In the genomic region with DNA sequence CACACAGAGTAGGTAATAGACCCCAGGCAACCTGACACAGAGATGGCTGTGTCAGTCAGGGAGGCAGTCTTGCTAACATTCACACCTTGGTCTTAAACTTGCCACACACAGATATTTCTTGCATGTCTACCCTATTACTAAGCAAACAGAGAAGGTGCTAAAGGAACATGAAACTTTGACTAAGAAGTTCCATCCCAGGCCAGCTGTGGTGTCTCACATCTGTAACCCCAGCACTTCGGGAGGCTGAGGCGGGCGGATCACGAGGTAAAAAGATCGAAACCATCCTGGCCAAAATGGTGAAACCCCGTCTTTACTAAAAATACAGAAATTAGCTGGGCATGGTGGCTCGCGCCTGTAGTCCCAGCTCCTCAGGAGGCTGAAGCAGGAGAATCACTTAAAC, we compare ENCODE assay signal across 9 cellular contexts.
A peak's percentile ranks its signal among the peaks of the same experiment; 100 is the strongest.
DNase-seq lines count a peak whose midpoint lies in the region; ATAC-seq, FAIRE-seq and TF ChIP-seq lines count a peak whose summit lies in the region.
"Had no signal": no experiment of that assay in that cellular context is flagged by ENCODE, and none has a peak within 500 bp of the region (broad histone marks: within the 10 kb centered on the region; RNA-seq: fewer than 3 reads in every experiment).

No MANE protein-coding gene starts in this region.

- peaks cover 15% of the 10 kb centered on the region for H3K4me1 ChIP-seq in HepG2 (ENCODE audit: insufficient read depth, low read length)
- peaks cover 0 to 7% (median 0%) of the 10 kb centered on the region in 9 donors for H3K4me1 ChIP-seq in heart right ventricle

- H3K36me3 ChIP-seq in HepG2 (replicated peaks in 1 of 2; ENCODE audit: control insufficient read depth in 1 of 2, insufficient read depth in 2 of 2, low read length in 2 of 2) (no peaks in the 10 kb centered on the region), heart right ventricle (no peaks in the 10 kb centered on the region)

- no peak for FAIRE-seq in HepG2 (lab: Jason Lieb, UNC)

- no peak overlapping the region for H2AFZ ChIP-seq in HepG2 (ENCODE audit: low read length)

- H3K27me3 ChIP-seq in HepG2 (ENCODE audit: control insufficient read depth in 1 of 2, insufficient read depth in 2 of 2, low read length in 2 of 2) (no peaks in the 10 kb centered on the region), heart right ventricle (no peaks in the 10 kb centered on the region)

- H3K4me2 ChIP-seq in HepG2 (ENCODE audit: low read depth, low read length) = no peak overlapping the region

- no peaks in the 10 kb centered on the region for H3K79me2 ChIP-seq in HepG2 (ENCODE audit: insufficient read depth, low read length)

- H3K27ac ChIP-seq in HepG2 (ENCODE audit: extremely low read length, insufficient read depth, low read length) (no peak overlapping the region), heart right ventricle (no peak overlapping the region)
- H3K27ac ChIP-seq: HL-60 had no signal

- peak; percentile 16 to 17 for DNase-seq in activated CD4-positive, alpha-beta T cell treated with anti-CD3 and anti-CD28 coated beads, Interleukin-2, amount 50 U/mL, for 4 hours
- DNase-seq in stimulated activated CD4-positive, alpha-beta T cell treated with anti-CD3 and anti-CD28 coated beads, Interleukin-2, amount 100 ng/mL, for 4 hours (ENCODE audit: low read depth) = peak; percentile 9
- DNase-seq in HepG2 (ENCODE audit: low spot score) (no peak), COR-L47 (lab: John Stamatoyannopoulos, UW) (no peak), heart right ventricle (no peak), posterior vena cava (ENCODE audit: low spot score) (no peak)

- H3K9ac ChIP-seq in HepG2 (ENCODE audit: insufficient read depth, low read depth, low read length) = no peak overlapping the region

- no peak overlapping the region for H3K4me3 ChIP-seq in HepG2 (replicated peaks in 1 of 3; ENCODE audit: insufficient read depth in 1 of 3, low read depth in 2 of 3, low read length in 3 of 3)
- H3K4me3 ChIP-seq in heart right ventricle = no peak overlapping the region

- POLR2A ChIA-PET in HepG2 (lab: Yijun Ruan, JAX) = no interaction called here

- no peak for TF ChIP-seq CTCF in HepG2 (CRISPR knock-in tag; IDR thresholded peaks at IDR 0.05)
- no peak for TF ChIP-seq CTCF in heart right ventricle (IDR thresholded peaks at IDR 0.05)

- H3K9me3 ChIP-seq in HepG2 (ENCODE audit: low read length) (no peaks in the 10 kb centered on the region), heart right ventricle (no peaks in the 10 kb centered on the region)

- no peaks in the 10 kb centered on the region for H4K20me1 ChIP-seq in HepG2 (ENCODE audit: insufficient read depth, low read length)

- no peak for TF ChIP-seq RAD21 in HepG2 (CRISPR knock-in tag; IDR thresholded peaks at IDR 0.05)

- ATAC-seq in GM19043 (IDR thresholded peaks at IDR 0.05; ENCODE audit: low read depth, unreplicated experiment) = peak; percentile 97
- peak; percentile 71 for ATAC-seq in HG02970 (IDR thresholded peaks at IDR 0.05; ENCODE audit: low FRiP score, unreplicated experiment)
- no peak for ATAC-seq in HepG2
- ATAC-seq in heart right ventricle = no peak

- in situ Hi-C loops in HepG2 (cut with HindIII; ENCODE audit: extremely low pct_ligation_motif_present, low pct_unique_long_range_greater_than_20kb) = no loop called here

- WGBS in HepG2 (ENCODE audit: low lambda C conversion rate) = 88% methylated on average over 8 of the region's 8 CpGs
- 92 to 94% methylated on average over 8 of the region's 8 CpGs for WGBS in heart right ventricle, 2 donors

- CTCF ChIA-PET in HepG2 (lab: Yijun Ruan, JAX; ENCODE audit: low intra/inter-chr PET ratio, low total read pairs) = no interaction called here

- intact Hi-C loops in HepG2 (cut with micrococcal nuclease; ENCODE audit: unreplicated experiment) = no loop called here
- intact Hi-C loops in heart right ventricle (cut with DNase I) = no loop called here
- intact Hi-C loops in posterior vena cava (cut with DNase I) = no loop called here

- BruUV-seq in HepG2 (replicated peaks; lab: Mats Ljungman, UMichigan) = no TSS peak

- TF ChIP-seq EP300 in HepG2 (IDR thresholded peaks at IDR 0.05; ENCODE audit: low read depth in 2 of 2, low read length in 2 of 2) (no peak), HepG2 (CRISPR knock-in tag; IDR thresholded peaks at IDR 0.05; ENCODE audit: borderline replicate concordance) (no peak)

- TF ChIP-seq POLR2A in HepG2 (IDR thresholded peaks at IDR 0.05; ENCODE audit: insufficient read depth in 1 of 2, low read depth in 2 of 2, low read length in 2 of 2) = no peak

TF ChIP-seq in HepG2, 621 proteins besides CTCF, POLR2A, EP300 and RAD21:
- TF ChIP-seq HCFC1 (IDR thresholded peaks at IDR 0.05; ENCODE audit: low read depth, low read length) (no peak), ZFP36L1 (CRISPR knock-in tag; IDR thresholded peaks at IDR 0.05) (no peak), MTA3 (CRISPR knock-in tag; IDR thresholded peaks at IDR 0.05) (no peak)
- TF ChIP-seq, protein P1, sequence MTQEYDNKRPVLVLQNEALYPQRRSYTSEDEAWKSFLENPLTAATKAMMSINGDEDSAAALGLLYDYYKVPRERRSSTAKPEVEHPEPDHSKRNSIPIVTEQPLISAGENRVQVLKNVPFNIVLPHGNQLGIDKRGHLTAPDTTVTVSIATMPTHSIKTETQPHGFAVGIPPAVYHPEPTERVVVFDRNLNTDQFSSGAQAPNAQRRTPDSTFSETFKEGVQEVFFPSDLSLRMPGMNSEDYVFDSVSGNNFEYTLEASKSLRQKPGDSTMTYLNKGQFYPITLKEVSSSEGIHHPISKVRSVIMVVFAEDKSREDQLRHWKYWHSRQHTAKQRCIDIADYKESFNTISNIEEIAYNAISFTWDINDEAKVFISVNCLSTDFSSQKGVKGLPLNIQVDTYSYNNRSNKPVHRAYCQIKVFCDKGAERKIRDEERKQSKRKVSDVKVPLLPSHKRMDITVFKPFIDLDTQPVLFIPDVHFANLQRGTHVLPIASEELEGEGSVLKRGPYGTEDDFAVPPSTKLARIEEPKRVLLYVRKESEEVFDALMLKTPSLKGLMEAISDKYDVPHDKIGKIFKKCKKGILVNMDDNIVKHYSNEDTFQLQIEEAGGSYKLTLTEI (CRISPR knock-in tag; conservative IDR thresholded peaks at IDR 0.05) = no peak
- TF ChIP-seq, protein P2, sequence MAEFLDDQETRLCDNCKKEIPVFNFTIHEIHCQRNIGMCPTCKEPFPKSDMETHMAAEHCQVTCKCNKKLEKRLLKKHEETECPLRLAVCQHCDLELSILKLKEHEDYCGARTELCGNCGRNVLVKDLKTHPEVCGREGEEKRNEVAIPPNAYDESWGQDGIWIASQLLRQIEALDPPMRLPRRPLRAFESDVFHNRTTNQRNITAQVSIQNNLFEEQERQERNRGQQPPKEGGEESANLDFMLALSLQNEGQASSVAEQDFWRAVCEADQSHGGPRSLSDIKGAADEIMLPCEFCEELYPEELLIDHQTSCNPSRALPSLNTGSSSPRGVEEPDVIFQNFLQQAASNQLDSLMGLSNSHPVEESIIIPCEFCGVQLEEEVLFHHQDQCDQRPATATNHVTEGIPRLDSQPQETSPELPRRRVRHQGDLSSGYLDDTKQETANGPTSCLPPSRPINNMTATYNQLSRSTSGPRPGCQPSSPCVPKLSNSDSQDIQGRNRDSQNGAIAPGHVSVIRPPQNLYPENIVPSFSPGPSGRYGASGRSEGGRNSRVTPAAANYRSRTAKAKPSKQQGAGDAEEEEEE (CRISPR knock-in tag; IDR thresholded peaks at IDR 0.05; ENCODE audit: borderline replicate concordance) = no peak
TF ChIP-seq in HepG2: peak in this region for 0.

Comparison
In these comparisons a context has a peak if more than half of its experiments do, and no peak if none do; other contexts are left out.
1. ATAC-seq: peak in GM19043 (single experiment) and HG02970 (single experiment); none in HepG2 (single experiment) and heart right ventricle (0 of 8).
2. DNase-seq: peak in activated CD4-positive, alpha-beta T cell treated with anti-CD3 and anti-CD28 coated beads, Interleukin-2, amount 50 U/mL, for 4 hours (2 of 2) and stimulated activated CD4-positive, alpha-beta T cell treated with anti-CD3 and anti-CD28 coated beads, Interleukin-2, amount 100 ng/mL, for 4 hours (single experiment); none in HepG2 (single experiment), COR-L47 (single experiment), heart right ventricle (0 of 2) and posterior vena cava (single experiment).